In genomic region chr3:132660056-132660744, GRCh38 we compare ENCODE assay signal across 8 cellular contexts. TPM values are rescaled to one million over a fixed set of nuclear protein-coding genes. Genes with fewer than 3 reads are reported as not detected.
DNase-seq lines count a peak whose midpoint lies in the region; ATAC-seq and TF ChIP-seq lines count a peak whose summit lies in the region.

Gene UBA5, plus strand, starts transcription at chr3:132660329. Its CDS starts 209 bp downstream, at chr3:132660538.

- H3K9me3 Mint-ChIP-seq in CD4-positive, alpha-beta T cell = no peaks in the 10 kb centered on the region
- no peaks in the 10 kb centered on the region for H3K9me3 Mint-ChIP-seq in endothelial cell (ENCODE audit: unreplicated experiment)

- no peaks in the 10 kb centered on the region for H3K9me3 ChIP-seq in CD4-positive, alpha-beta T cell (ENCODE audit: control insufficient read depth, low read length)

- peak; percentile 93 for ATAC-seq in CD4-positive, alpha-beta T cell (ENCODE audit: poor library complexity)
- peak; percentile 73 for ATAC-seq in HG03442 (IDR thresholded peaks at IDR 0.05; ENCODE audit: unreplicated experiment)

- DNase-seq in CD4-positive, alpha-beta T cell = peak; percentile 48 to 71 (median 60)
- DNase-seq in GM19240 (ENCODE audit: insufficient read length, low spot score) = peak; percentile 36
- peak; percentile 77 for DNase-seq in NOMO-1 treated with DMSO at 0.1 percent for 48 hours (lab: John Stamatoyannopoulos, UW; ENCODE audit: unreplicated experiment)
- peak; percentile 66 for DNase-seq in activated CD8-positive, alpha-beta memory T cell treated with anti-CD3 and anti-CD28 coated beads, Interleukin-2, amount 50 U/mL, for 4 hours
- DNase-seq in endothelial cell (ENCODE audit: low spot score) = peak; percentile 50
- peak; percentile 80 for DNase-seq in midbrain (lab: John Stamatoyannopoulos, UW)
- DNase-seq in stimulated activated CD8-positive, alpha-beta memory T cell treated with anti-CD3 and anti-CD28 coated beads, Interleukin-2, amount 100 ng/mL, for 48 hours (ENCODE audit: low read depth in 2 of 2) = peak; percentile 53 to 60

- POLR2A ChIA-PET in CD4-positive, alpha-beta T cell (lab: Charles Lee) = interaction anchor here (0.6 to 1.7 kb wide), 7 partner anchors 11 to 243 kb away, joined by 3 to 10 read pairs (median 4); partner anchors contain the start of genes DNAJC13 and NPHP3

- H3K27me3 Mint-ChIP-seq in CD4-positive, alpha-beta T cell = no peaks in the 10 kb centered on the region
- H3K27me3 Mint-ChIP-seq in endothelial cell (ENCODE audit: unreplicated experiment) = no peaks in the 10 kb centered on the region

- H3K4me1 Mint-ChIP-seq in CD4-positive, alpha-beta T cell (ENCODE audit: low read depth) = peaks cover 77% of the 10 kb centered on the region
- H3K4me1 Mint-ChIP-seq in endothelial cell (ENCODE audit: unreplicated experiment) = peaks cover 61% of the 10 kb centered on the region

- H3K27ac ChIP-seq in CD4-positive, alpha-beta T cell (ENCODE audit: low read depth, low read length) = peak within 1 kb of the TSS; percentile 41

- CTCF ChIA-PET in CD4-positive, alpha-beta T cell (lab: Charles Lee) = interaction anchor here (1.3 to 1.5 kb wide), 2 partner anchors 12 to 16 kb away, joined by 3 to 4 read pairs; no protein-coding TSS in a partner anchor

- H3K36me3 Mint-ChIP-seq in CD4-positive, alpha-beta T cell (ENCODE audit: low read depth) = peaks cover 31% of the 10 kb centered on the region
- H3K36me3 Mint-ChIP-seq in endothelial cell (ENCODE audit: low read depth, unreplicated experiment) = no peaks in the 10 kb centered on the region

- H3K27ac Mint-ChIP-seq in CD4-positive, alpha-beta T cell = peak within 1 kb of the TSS; percentile 98
- peak within 1 kb of the TSS; percentile 97 for H3K27ac Mint-ChIP-seq in endothelial cell (ENCODE audit: unreplicated experiment)

- H3K4me3 Mint-ChIP-seq in CD4-positive, alpha-beta T cell = peak within 1 kb of the TSS; percentile 100
- H3K4me3 Mint-ChIP-seq in endothelial cell (ENCODE audit: unreplicated experiment) = peak within 1 kb of the TSS; percentile 97

- intact Hi-C loops in CD4-positive, alpha-beta T cell (cut with DNase I, micrococcal nuclease) = loop anchor here in 1 of 2 experiments (5.0 kb wide), 4 partner anchors 57 to 1827 kb away; partner anchors contain the start of genes ANAPC13, CEP63 and DNAJC13

- no peaks in the 10 kb centered on the region for H3K27me3 ChIP-seq in CD4-positive, alpha-beta T cell (ENCODE audit: control insufficient read depth, insufficient read depth, low read length)

- TF ChIP-seq CTCF in CD4-positive, alpha-beta T cell (IDR thresholded peaks at IDR 0.05) = no peak
- no peak for TF ChIP-seq CTCF in endothelial cell (IDR thresholded peaks at IDR 0.05; ENCODE audit: unreplicated experiment)

RNA-seq across cellular contexts. Expression of gene UBA5, which starts in this region (rescaled TPM):
- 10 to 100 TPM; 35.4 to 39.2 TPM for total RNA-seq in CD4-positive, alpha-beta T cell
- 53.5 TPM for total RNA-seq in endothelial cell (ENCODE audit: unreplicated experiment)

Comparison
In these comparisons a context has a peak if more than half of its experiments do, and no peak if none do; other contexts are left out.
1. Peak in every context shown above with its lines: DNase-seq, ATAC-seq and H3K27ac ChIP-seq.